15 cellular contexts compared by ENCODE assay signal in the genomic region with DNA sequence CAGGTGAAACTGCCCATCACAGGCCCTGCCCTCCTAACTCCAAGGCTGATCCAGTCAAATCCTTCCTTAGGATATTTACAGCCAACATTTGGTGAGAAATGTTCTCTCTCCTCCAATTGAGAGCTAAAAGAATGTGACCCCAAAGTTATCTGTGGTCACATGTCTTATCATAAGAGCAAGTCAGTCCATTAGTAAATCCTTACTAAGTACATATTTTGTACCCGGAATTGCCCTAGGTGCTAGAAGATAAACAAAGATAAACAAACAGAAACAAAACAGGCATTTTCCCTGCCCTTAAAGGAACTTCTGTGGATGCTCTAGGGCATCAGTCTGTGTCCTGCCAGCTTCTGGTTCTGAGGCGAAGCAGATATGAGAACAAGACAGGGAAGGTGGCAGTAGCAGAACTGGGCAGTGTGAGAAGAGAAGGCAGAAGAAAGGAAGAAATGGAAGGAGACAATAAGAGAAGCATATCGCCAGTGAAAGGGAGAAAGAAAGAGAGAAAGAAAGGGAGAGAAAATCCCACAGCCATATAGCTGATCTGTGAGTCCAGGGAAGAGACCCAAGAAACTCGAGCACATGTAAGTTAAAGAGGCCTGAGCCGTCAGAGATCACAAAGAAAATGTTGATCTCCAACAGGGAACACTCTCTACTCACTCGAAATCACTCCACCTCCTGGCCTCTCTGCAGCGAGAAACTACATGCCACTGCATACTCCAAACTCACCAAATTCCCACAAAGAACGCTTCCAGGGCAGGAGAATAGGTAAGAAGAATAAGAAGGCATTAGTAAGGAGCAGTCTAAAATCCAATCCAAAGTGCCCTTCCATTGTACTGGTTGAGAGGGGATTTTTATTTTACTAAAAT.
"Had no signal": no experiment of that assay in that cellular context is flagged by ENCODE, and none has a peak within 500 bp of the region (broad histone marks: within the 10 kb centered on the region; RNA-seq: fewer than 3 reads in every experiment).

No MANE protein-coding gene starts in this region.

- DNase-seq: activated CD4-positive, alpha-beta T cell treated with anti-CD3 and anti-CD28 coated beads for 4 hours; activated naive CD4-positive, alpha-beta T cell treated with anti-CD3 and anti-CD28 coated beads, Interleukin-2, amount 50 U/mL, for 16 hours; amniotic stem cell; body of pancreas; foreskin fibroblast; head of caudate nucleus; mesendoderm; retina; small intestine; T-helper 1 cell; tibial artery had no signal

- H3K4me3 Mint-ChIP-seq: neural progenitor cell had no signal

- ATAC-seq: body of pancreas, left lobe of liver had no signal

- H3K36me3 ChIP-seq: neural progenitor cell had no signal

- H3K4me3 ChIP-seq: body of pancreas, esophagus muscularis mucosa, neural progenitor cell, tibial artery had no signal

- H3K4me1 Mint-ChIP-seq: neural progenitor cell had no signal

- H3K4me1 ChIP-seq: body of pancreas, esophagus muscularis mucosa, neural progenitor cell, tibial artery had no signal

- H3K27ac Mint-ChIP-seq: neural progenitor cell had no signal

- H3K27ac ChIP-seq: body of pancreas, esophagus muscularis mucosa, neural progenitor cell, parathyroid adenoma, tibial artery had no signal

- H3K9me3 ChIP-seq: body of pancreas, esophagus muscularis mucosa, tibial artery had no signal

- H3K9me3 Mint-ChIP-seq: neural progenitor cell had no signal
